ENCODE assay signal across 9 cellular contexts in genomic region chr9:27527702-27528277, GRCh38. TPM values are rescaled to one million over a fixed set of nuclear protein-coding genes. Genes with fewer than 3 reads are reported as not detected.
DNase-seq lines count a peak whose midpoint lies in the region; ATAC-seq, FAIRE-seq and TF ChIP-seq lines count a peak whose summit lies in the region.
"Had no signal": no experiment of that assay in that cellular context is flagged by ENCODE, and none has a peak within 500 bp of the region (broad histone marks: within the 10 kb centered on the region; RNA-seq: fewer than 3 reads in every experiment).

No MANE protein-coding gene starts in this region.

- H3K27me3 ChIP-seq in HCT116 (ENCODE audit: insufficient read depth, low read length) (no peaks in the 10 kb centered on the region; the same call in 1 of the 2 replicates), GM12878 (replicated peaks in 1 of 2; ENCODE audit: control insufficient read depth in 2 of 2, insufficient read depth in 2 of 2, low read length in 1 of 2) (no peaks in the 10 kb centered on the region), small intestine (ENCODE audit: control insufficient read depth in 2 of 2, insufficient read depth in 2 of 2, low read length in 2 of 2) (no peaks in the 10 kb centered on the region)

- no peaks in the 10 kb centered on the region for H3K9me3 Mint-ChIP-seq in immature natural killer cell

- H3K9ac ChIP-seq in HCT116 (ENCODE audit: low read length) (no peak overlapping the region), GM12878 (ENCODE audit: control insufficient read depth, insufficient read depth, low read length) (peak overlapping the region; percentile 66)

- RAD21 ChIA-PET in HCT116 (lab: Charles Lee; ENCODE audit: low non-redundant PET in 1 of 2, low total read pairs in 2 of 2, uncharacterized antibody in 2 of 2, unreplicated experiment in 2 of 2), result no interaction called here
- RAD21 ChIA-PET in GM12878 (lab: Charles Lee; ENCODE audit: unreplicated experiment), result interaction anchor here (0.8 to 3.4 kb wide), 6 partner anchors 11 to 194 kb away, joined by 4 to 15 read pairs (median 6); no protein-coding TSS in a partner anchor

- TF ChIP-seq RAD21 in HCT116 (IDR thresholded peaks at IDR 0.05; ENCODE audit: low read depth) (no peak), GM12878 (IDR thresholded peaks at IDR 0.05; ENCODE audit: insufficient read depth, low read depth, low read length) (no peak)

- TF ChIP-seq EP300 in GM12878 (IDR thresholded peaks at IDR 0.05; ENCODE audit: borderline replicate concordance in 1 of 2, control insufficient read depth in 1 of 2, low read depth in 2 of 2, low read length in 2 of 2), result no peak

- no peak for TF ChIP-seq CTCF in HCT116 (IDR thresholded peaks at IDR 0.05 in 2 of 3, conservative IDR thresholded peaks at IDR 0.05 in 1 of 3; ENCODE audit: borderline replicate concordance in 1 of 3, insufficient read depth in 1 of 3, low read depth in 2 of 3, low read length in 2 of 3)
- TF ChIP-seq CTCF in GM12878 (IDR thresholded peaks at IDR 0.05 in 2 of 3, conservative IDR thresholded peaks at IDR 0.05 in 1 of 3; ENCODE audit: control insufficient read depth in 2 of 3, extremely low read depth in 1 of 3, insufficient read depth in 1 of 3, low read depth in 3 of 3, low read length in 3 of 3), result no peak

- POLR2A ChIA-PET in HCT116 (lab: Charles Lee) (no interaction called here), GM12878 (lab: Charles Lee) (interaction anchor here (0.8 to 4.3 kb wide), 2 partner anchors 12 to 161 kb away, joined by 3 to 21 read pairs; no protein-coding TSS in a partner anchor)

- H3K27ac ChIP-seq in HCT116 (ENCODE audit: low read depth, low read length) (no peak overlapping the region), GM12878 (ENCODE audit: control insufficient read depth, insufficient read depth) (no peak overlapping the region), small intestine (ENCODE audit: low read depth in 1 of 2, low read length in 1 of 2) (peak overlapping the region; percentile 71 to 94)

- H3K4me2 ChIP-seq in HCT116 (ENCODE audit: low read length), result peak overlapping the region; percentile 92
- H3K4me2 ChIP-seq in GM12878 (ENCODE audit: control insufficient read depth, insufficient read depth), result peak overlapping the region; percentile 78

- 63% methylated on average over 17 of the region's 17 CpGs for WGBS in GM12878 (ENCODE audit: insufficient coverage, insufficient replicate concordance, low lambda C conversion rate, missing lambda C conversion rate)
- WGBS in small intestine, 3 donors, result 15 to 25% (median 24%) methylated on average over 17 of the region's 17 CpGs

- no peaks in the 10 kb centered on the region for H3K9me2 ChIP-seq in HCT116 (ENCODE audit: insufficient read depth)

- in situ Hi-C loops in GM12878 (cut with MboI), result loop anchor here (5.0 kb wide), 1 partner anchor 195 kb away; no protein-coding TSS in a partner anchor

- no peak for ATAC-seq in HCT116
- ATAC-seq in GM12878, result no peak

- H4K20me1 ChIP-seq in HCT116 (ENCODE audit: insufficient read depth) (no peaks in the 10 kb centered on the region), GM12878 (ENCODE audit: control insufficient read depth, insufficient read depth) (no peaks in the 10 kb centered on the region)

- peak overlapping the region in 2 of 6 donors; percentile 18 to 47 for H3K27ac Mint-ChIP-seq in immature natural killer cell

- peaks cover 16 to 18% of the 10 kb centered on the region in 2 donors for H3K4me1 Mint-ChIP-seq in immature natural killer cell

- DNase-seq in HCT116 (ENCODE audit: low read depth, low spot score) (no peak), GM12878 (ENCODE audit: low read depth, low spot score) (no peak), immature natural killer cell (no peak), small intestine (no peak), NCI-H2196 (lab: John Stamatoyannopoulos, UW; ENCODE audit: unreplicated experiment) (no peak), NCI-H2227 treated with DMSO at 0.1 percent for 48 hours (lab: John Stamatoyannopoulos, UW) (no peak), GM19239 (ENCODE audit: insufficient read length, low spot score) (no peak), mesenteric fat pad (ENCODE audit: low spot score) (no peak)

- CTCF ChIA-PET in HCT116 (lab: Charles Lee), result interaction anchor here (0.9 to 1.7 kb wide), 2 partner anchors 14 to 195 kb away, joined by 3 to 7 read pairs; no protein-coding TSS in a partner anchor
- CTCF ChIA-PET in GM12878 (lab: Yijun Ruan, JAX), result interaction anchor here (1.2 to 7.9 kb wide), 6 partner anchors 9 to 195 kb away, joined by 3 to 66 read pairs (median 16); no protein-coding TSS in a partner anchor

- H3K36me3 Mint-ChIP-seq in immature natural killer cell, result no peaks in the 10 kb centered on the region

- H3K79me2 ChIP-seq in HCT116 (ENCODE audit: insufficient read depth, low read length) (no peaks in the 10 kb centered on the region), GM12878 (ENCODE audit: control insufficient read depth, insufficient read depth, low read length) (no peaks in the 10 kb centered on the region)

- peak overlapping the region; percentile 84 to 94 (median 91) for H3K4me3 Mint-ChIP-seq in immature natural killer cell

- H3K36me3 ChIP-seq in HCT116 (ENCODE audit: control insufficient read depth in 1 of 2, insufficient read depth in 2 of 2, low read length in 2 of 2) (no peaks in the 10 kb centered on the region), GM12878 (ENCODE audit: control insufficient read depth in 2 of 2, insufficient read depth in 2 of 2, low read length in 1 of 2) (no peaks in the 10 kb centered on the region), small intestine (ENCODE audit: control insufficient read depth in 2 of 2, insufficient read depth in 2 of 2, low read length in 2 of 2) (peaks cover 0 to 3% of the 10 kb centered on the region in 2 donors)

- H2AFZ ChIP-seq in HCT116 (ENCODE audit: low read depth, low read length, poor library complexity, severe bottlenecking) (no peak overlapping the region), GM12878 (ENCODE audit: control insufficient read depth, low read depth, low read length) (peak overlapping the region; percentile 80)

- no peak for FAIRE-seq in GM12878 (lab: Jason Lieb, UNC)
- FAIRE-seq in small intestine (lab: Jason Lieb, UNC), result no peak
- FAIRE-seq in GM19239 (lab: Jason Lieb, UNC), result no peak

- H3K4me1 ChIP-seq in HCT116 (ENCODE audit: control insufficient read depth in 1 of 2, insufficient read depth in 2 of 2, low read length in 2 of 2), result peaks cover 0 to 16% of the 10 kb centered on the region in 2 experiments; a peak in 1 of 4 replicates
- H3K4me1 ChIP-seq in GM12878 (ENCODE audit: control insufficient read depth, insufficient read depth, low read length), result no peaks in the 10 kb centered on the region; the same call in none of the 2 replicates
- peaks cover 0 to 2% of the 10 kb centered on the region in 2 donors for H3K4me1 ChIP-seq in small intestine (ENCODE audit: control insufficient read depth in 2 of 2, insufficient read depth in 1 of 2, low read depth in 1 of 2, low read length in 1 of 2)

- H3K9me3 ChIP-seq in HCT116 (ENCODE audit: control insufficient read depth in 1 of 2, insufficient read depth in 1 of 2, low read depth in 1 of 2, low read length in 2 of 2) (no peaks in the 10 kb centered on the region), GM12878 (replicated peaks; ENCODE audit: control insufficient read depth, insufficient read depth, low read length) (no peaks in the 10 kb centered on the region), small intestine (ENCODE audit: control insufficient read depth, low read depth) (no peaks in the 10 kb centered on the region)

- intact Hi-C loops in HCT116 (cut with micrococcal nuclease) (no loop called here), GM12878 (cut with micrococcal nuclease; ENCODE audit: unreplicated experiment) (loop anchor here (2.0 to 5.0 kb wide), 3 partner anchors 85 to 175 kb away; no protein-coding TSS in a partner anchor)

- H3K27me3 Mint-ChIP-seq in immature natural killer cell (ENCODE audit: low read depth in 3 of 3), result peaks cover 2 to 9% (median 8%) of the 10 kb centered on the region in 3 donors

- SMC1A ChIA-PET in GM12878 (lab: Charles Lee; ENCODE audit: uncharacterized antibody, unreplicated experiment), result interaction anchor here (1.0 to 6.3 kb wide), 7 partner anchors 14 to 195 kb away, joined by 3 to 30 read pairs (median 3); no protein-coding TSS in a partner anchor

- H3K4me3 ChIP-seq in HCT116 (replicated peaks in 1 of 2; ENCODE audit: low read depth in 1 of 2, low read length in 2 of 2) (peak overlapping the region; percentile 50 to 62; a peak in 3 of 4 replicates), GM12878 (peak overlapping the region; percentile 85), small intestine (ENCODE audit: low read depth in 1 of 2, low read length in 2 of 2) (peak overlapping the region; percentile 75 to 89)

- no TSS peak for BruUV-seq in HCT116 (replicated peaks; lab: Mats Ljungman, UMichigan)
- BruUV-seq in GM12878 (replicated peaks; lab: Mats Ljungman, UMichigan), result TSS peak; percentile 40

- TF ChIP-seq POLR2A in HCT116 (IDR thresholded peaks at IDR 0.05; ENCODE audit: borderline replicate concordance, extremely low read depth, insufficient read depth, insufficient read length), result no peak
- TF ChIP-seq POLR2A in GM12878 (IDR thresholded peaks at IDR 0.05; ENCODE audit: low read depth, low read length), result no peak

RNA-seq across cellular contexts. Expression of gene MOB3B, which starts 1.8 kb away (rescaled TPM):
- total RNA-seq in HCT116 (2021; ENCODE audit: unreplicated experiment) (1.2 TPM), GM12878 (2014; rRNA removed) (0.71 and 0.79 TPM in 2 replicates), GM12878 (2014; rRNA removed; fragmentation: Illumina TruSeq; extraction: Trizol) (0.74 and 1.1 TPM in 2 replicates), GM12878 (2021) (1.4 and 1.7 TPM in 2 replicates), mesenteric fat pad (3.8 TPM)
- 0.31 and 0.42 TPM in 2 replicates for polyA plus RNA-seq in HCT116 (2012)
- 5.7 and 5.9 TPM in 2 replicates for total RNA-seq in GM12878 (2013; cell fraction: nucleolus; rRNA removed)
- 0.17 TPM for polyA plus RNA-seq in GM12878 (2011; ENCODE audit: low read depth)
- polyA plus RNA-seq in GM12878 (2011; rRNA removed) (2.7 and 2.9 TPM in 2 replicates), GM12878 (2014; fragmentation: Illumina TruSeq; extraction: Trizol) (1.5 and 1.6 TPM in 2 replicates), GM12878 (2014; fragmentation: Nextera tagmentation; extraction: Ambion mirVana) (under 1 TPM; 0.44 to 0.85 TPM), GM12878 (2014; rRNA removed) (0.96 and 1.0 TPM in 2 replicates), GM12878 (2016; fragmentation: Nextera tagmentation; extraction: Ambion mirVana) (under 1 TPM; 0.78 to 0.80 TPM), immature natural killer cell (under 1 TPM in 2 of 3 donors, not detected in 1; 0.03 to 0.27 TPM), small intestine (10 to 100 TPM; 16.9 to 21.3 (median 18.1) TPM)
- polyA plus RNA-seq in GM12878 (2011; cell fraction: cytosol; rRNA removed), result 1.8 and 2.1 TPM in 2 replicates
- polyA plus RNA-seq in GM12878 (2011; cell fraction: nucleus; rRNA removed), result 1.4 and 1.5 TPM in 2 replicates
- polyA plus RNA-seq in GM12878 (2012), result 0.38 and 0.45 TPM in 2 replicates
- polyA minus RNA-seq in GM12878 (2011; rRNA and poly(A)+ RNA removed), result 4.4 and 4.8 TPM in 2 replicates
- polyA minus RNA-seq in GM12878 (2011; cell fraction: cytosol; rRNA and poly(A)+ RNA removed), result 1.5 and 2.0 TPM in 2 replicates
- 2.4 and 3.2 TPM in 2 replicates for polyA minus RNA-seq in GM12878 (2011; cell fraction: nucleus; rRNA and poly(A)+ RNA removed)

RNA-seq across cellular contexts. Expression of gene IFNK, which starts 3.7 kb away (rescaled TPM):
- not detected for total RNA-seq in HCT116 (2021; ENCODE audit: unreplicated experiment)
- polyA plus RNA-seq in HCT116 (2012), result not detected in 2 replicates
- not detected in 2 replicates for total RNA-seq in GM12878 (2013; cell fraction: nucleolus; rRNA removed)
- total RNA-seq in GM12878 (2014; rRNA removed), result not detected in 2 replicates
- not detected in 2 replicates for total RNA-seq in GM12878 (2014; rRNA removed; fragmentation: Illumina TruSeq; extraction: Trizol)
- total RNA-seq in GM12878 (2021), result not detected in 2 replicates
- polyA plus RNA-seq in GM12878 (2011; ENCODE audit: low read depth), result not detected
- polyA plus RNA-seq in GM12878 (2011; rRNA removed), result not detected in 2 replicates
- not detected in 2 replicates for polyA plus RNA-seq in GM12878 (2011; cell fraction: cytosol; rRNA removed)
- polyA plus RNA-seq in GM12878 (2011; cell fraction: nucleus; rRNA removed), result not detected in 2 replicates
- polyA plus RNA-seq in GM12878 (2012), result not detected in 2 replicates
- polyA plus RNA-seq in GM12878 (2014; fragmentation: Illumina TruSeq; extraction: Trizol), result not detected in 2 replicates
- polyA plus RNA-seq in GM12878 (2014; fragmentation: Nextera tagmentation; extraction: Ambion mirVana), result not detected
- polyA plus RNA-seq in GM12878 (2014; rRNA removed), result 0.06 TPM in 1 of 2 replicates, not detected in the other
- not detected for polyA plus RNA-seq in GM12878 (2016; fragmentation: Nextera tagmentation; extraction: Ambion mirVana)
- polyA minus RNA-seq in GM12878 (2011; rRNA and poly(A)+ RNA removed), result not detected in 2 replicates
- polyA minus RNA-seq in GM12878 (2011; cell fraction: cytosol; rRNA and poly(A)+ RNA removed), result not detected in 2 replicates
- polyA minus RNA-seq in GM12878 (2011; cell fraction: nucleus; rRNA and poly(A)+ RNA removed), result not detected in 2 replicates
- polyA plus RNA-seq in immature natural killer cell, result not detected
- polyA plus RNA-seq in small intestine, result not detected
- total RNA-seq in mesenteric fat pad, result not detected
- total RNA-seq: pulmonary artery endothelial cell had no signal

RNA-seq across cellular contexts. Expression of gene C9orf72, which starts 45.5 kb away (rescaled TPM):
- total RNA-seq in HCT116 (2021; ENCODE audit: unreplicated experiment), result 12.0 TPM
- 4.9 and 5.5 TPM in 2 replicates for polyA plus RNA-seq in HCT116 (2012)
- 71.6 and 71.7 TPM in 2 replicates for total RNA-seq in GM12878 (2013; cell fraction: nucleolus; rRNA removed)
- total RNA-seq in GM12878 (2014; rRNA removed), result 6.0 and 8.1 TPM in 2 replicates
- 7.3 and 7.6 TPM in 2 replicates for total RNA-seq in GM12878 (2014; rRNA removed; fragmentation: Illumina TruSeq; extraction: Trizol)
- 6.4 and 7.2 TPM in 2 replicates for total RNA-seq in GM12878 (2021)
- 2.0 TPM for polyA plus RNA-seq in GM12878 (2011; ENCODE audit: low read depth)
- polyA plus RNA-seq in GM12878 (2011; rRNA removed), result 8.6 and 15.6 TPM in 2 replicates
- 1.6 and 2.2 TPM in 2 replicates for polyA plus RNA-seq in GM12878 (2011; cell fraction: cytosol; rRNA removed)
- 10.7 and 13.6 TPM in 2 replicates for polyA plus RNA-seq in GM12878 (2011; cell fraction: nucleus; rRNA removed)
- 4.6 and 5.7 TPM in 2 replicates for polyA plus RNA-seq in GM12878 (2012)
- 5.8 and 9.7 TPM in 2 replicates for polyA plus RNA-seq in GM12878 (2014; fragmentation: Illumina TruSeq; extraction: Trizol)
- polyA plus RNA-seq in GM12878 (2014; fragmentation: Nextera tagmentation; extraction: Ambion mirVana), result 1 to 10 TPM; 5.3 to 9.0 TPM
- 3.0 and 4.8 TPM in 2 replicates for polyA plus RNA-seq in GM12878 (2014; rRNA removed)
- 1 to 10 TPM; 6.4 TPM for polyA plus RNA-seq in GM12878 (2016; fragmentation: Nextera tagmentation; extraction: Ambion mirVana)
- 7.2 and 11.3 TPM in 2 replicates for polyA minus RNA-seq in GM12878 (2011; rRNA and poly(A)+ RNA removed)
- 1.9 and 2.8 TPM in 2 replicates for polyA minus RNA-seq in GM12878 (2011; cell fraction: cytosol; rRNA and poly(A)+ RNA removed)
- 14.7 and 15.0 TPM in 2 replicates for polyA minus RNA-seq in GM12878 (2011; cell fraction: nucleus; rRNA and poly(A)+ RNA removed)
- 10 to 100 TPM in 1 of 3 donors, 1 to 10 TPM in 2; 4.5 to 11.6 (median 7.6) TPM for polyA plus RNA-seq in immature natural killer cell
- 1 to 10 TPM; 4.2 to 6.0 (median 4.6) TPM for polyA plus RNA-seq in small intestine
- 24.6 TPM for total RNA-seq in mesenteric fat pad

Comparison
In these comparisons a context has a peak if more than half of its experiments do, and no peak if none do; other contexts are left out.
1. H3K27ac ChIP-seq: peak in small intestine (2 of 2); none in HCT116 (single experiment) and GM12878 (single experiment).
2. Peak in every context shown above with its lines, with median percentiles within 50 percentile points of each other: H3K4me3 ChIP-seq.